Comparison of ENCODE assay signal across 14 cellular contexts in the genomic region with DNA sequence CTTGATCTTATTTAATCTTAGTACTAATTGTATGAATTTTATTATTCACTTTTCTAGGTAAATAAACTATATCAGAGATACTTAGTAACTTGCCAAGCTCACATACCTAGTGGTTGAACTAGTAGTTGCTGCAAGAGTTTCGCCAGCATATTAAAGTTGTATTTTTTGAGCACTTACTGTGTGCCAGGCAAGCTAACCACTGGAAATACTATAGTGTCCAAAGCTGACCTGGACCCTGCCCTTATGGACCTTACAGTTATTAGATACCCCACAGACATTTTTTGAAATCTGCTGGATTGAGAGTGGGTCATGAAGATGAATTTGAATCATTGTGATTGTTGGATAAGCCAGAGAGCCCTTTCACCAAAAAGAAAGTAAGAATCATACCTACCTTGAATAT.
A peak's percentile ranks its signal among the peaks of the same experiment; 100 is the strongest.
DNase-seq lines count a peak whose midpoint lies in the region; ATAC-seq, FAIRE-seq and TF ChIP-seq lines count a peak whose summit lies in the region.
"Had no signal": no experiment of that assay in that cellular context is flagged by ENCODE, and none has a peak within 500 bp of the region (broad histone marks: within the 10 kb centered on the region; RNA-seq: fewer than 3 reads in every experiment).

No MANE protein-coding gene starts in this region.

- POLR2A ChIA-PET in naive thymus-derived CD4-positive, alpha-beta T cell (lab: Charles Lee): no interaction called here

- no peaks in the 10 kb centered on the region for H3K27me3 ChIP-seq in astrocyte (ENCODE audit: insufficient read depth, low read length)
- H3K27me3 ChIP-seq in keratinocyte (ENCODE audit: control insufficient read depth, extremely low read depth, insufficient read depth, low read length): no peaks in the 10 kb centered on the region
- H3K27me3 ChIP-seq in small intestine (ENCODE audit: control insufficient read depth in 2 of 2, insufficient read depth in 2 of 2, low read length in 2 of 2): no peaks in the 10 kb centered on the region
- no peaks in the 10 kb centered on the region for H3K27me3 ChIP-seq in naive thymus-derived CD4-positive, alpha-beta T cell (ENCODE audit: control insufficient read depth in 2 of 2, insufficient read depth in 2 of 2, low read length in 2 of 2)
- H3K27me3 ChIP-seq: BLaER1, spleen had no signal

- peak overlapping the region; percentile 67 for H3K27ac Mint-ChIP-seq in astrocyte (ENCODE audit: unreplicated experiment)
- no peak overlapping the region for H3K27ac Mint-ChIP-seq in naive thymus-derived CD4-positive, alpha-beta T cell
- H3K27ac Mint-ChIP-seq: activated T-helper 1 cell treated with anti-CD3 and anti-CD28 coated beads, Interleukin-12 subunit alpha, Interleukin-12 subunit beta, Interleukin-2, Interleukin-4 antibody, amounts not matched to agents 30 ng/mL and 10 ng/mL and 1 ng/mL, durations not matched to agents 14 hours and 24 hours and 36 hours; natural killer cell treated with Interleukin-12 subunit alpha and Interleukin-12 subunit beta and Interleukin-15 and Interleukin-18, amount 100 ng/mL, for 72 hours; T-helper 2 cell treated with Interferon-gamma antibody and Interleukin-4, amounts not matched to agents 5 μg/mL and 100 μg/mL, for 36 hours had no signal

- peaks cover 3% of the 10 kb centered on the region for H3K9me3 Mint-ChIP-seq in astrocyte (ENCODE audit: unreplicated experiment)
- no peaks in the 10 kb centered on the region for H3K9me3 Mint-ChIP-seq in naive thymus-derived CD4-positive, alpha-beta T cell
- H3K9me3 Mint-ChIP-seq: activated T-helper 1 cell treated with anti-CD3 and anti-CD28 coated beads, Interleukin-12 subunit alpha, Interleukin-12 subunit beta, Interleukin-2, Interleukin-4 antibody, amounts not matched to agents 30 ng/mL and 10 ng/mL and 1 ng/mL, durations not matched to agents 14 hours and 24 hours and 36 hours; natural killer cell treated with Interleukin-12 subunit alpha and Interleukin-12 subunit beta and Interleukin-15 and Interleukin-18, amount 100 ng/mL, for 72 hours had no signal

- H3K4me1 Mint-ChIP-seq in astrocyte (ENCODE audit: low read depth, unreplicated experiment): peaks cover 29% of the 10 kb centered on the region
- peaks cover 0 to 2% (median 0%) of the 10 kb centered on the region in 7 donors for H3K4me1 Mint-ChIP-seq in naive thymus-derived CD4-positive, alpha-beta T cell

- H3K27me3 Mint-ChIP-seq in astrocyte (ENCODE audit: low read depth, unreplicated experiment): no peaks in the 10 kb centered on the region
- no peaks in the 10 kb centered on the region for H3K27me3 Mint-ChIP-seq in naive thymus-derived CD4-positive, alpha-beta T cell
- H3K27me3 Mint-ChIP-seq: natural killer cell treated with Interleukin-12 subunit alpha and Interleukin-12 subunit beta and Interleukin-15 and Interleukin-18, amount 100 ng/mL, for 72 hours had no signal

- dilution Hi-C loops in keratinocyte (cut with MboI; ENCODE audit: extremely low pct_ligation_motif_present, low sequenced_read_pairs): no loop called here

- H4K20me1 ChIP-seq in astrocyte (ENCODE audit: insufficient read depth, low read length): no peaks in the 10 kb centered on the region
- H4K20me1 ChIP-seq in keratinocyte (ENCODE audit: control insufficient read depth, extremely low read depth, insufficient read depth, low read length): no peaks in the 10 kb centered on the region
- H4K20me1 ChIP-seq: BLaER1 had no signal

- ATAC-seq in naive thymus-derived CD4-positive, alpha-beta T cell: no peak
- ATAC-seq: natural killer cell treated with Interleukin-12 subunit alpha and Interleukin-12 subunit beta and Interleukin-15 and Interleukin-18, amount 100 ng/mL, for 72 hours had no signal

- no peaks in the 10 kb centered on the region for H3K9me3 ChIP-seq in astrocyte (ENCODE audit: insufficient read depth, low read depth, low read length)
- no peaks in the 10 kb centered on the region for H3K9me3 ChIP-seq in keratinocyte (ENCODE audit: control insufficient read depth, low read depth, low read length)
- no peaks in the 10 kb centered on the region for H3K9me3 ChIP-seq in small intestine (ENCODE audit: control insufficient read depth, low read depth)
- no peaks in the 10 kb centered on the region for H3K9me3 ChIP-seq in naive thymus-derived CD4-positive, alpha-beta T cell (ENCODE audit: control insufficient read depth in 2 of 3, low read length in 3 of 3)

- H2AFZ ChIP-seq in astrocyte (ENCODE audit: low read depth, low read length) (no peak overlapping the region), keratinocyte (ENCODE audit: control insufficient read depth, low read length) (peak overlapping the region; percentile 3)

- WGBS in small intestine, 3 donors: 74 to 88% (median 86%) methylated on average over 1 of the region's 1 CpG

- H3K36me3 ChIP-seq in astrocyte (ENCODE audit: insufficient read depth, low read length) (no peaks in the 10 kb centered on the region), keratinocyte (ENCODE audit: control insufficient read depth in 2 of 2, extremely low read depth in 1 of 2, insufficient read depth in 2 of 2, low read length in 2 of 2) (no peaks in the 10 kb centered on the region), small intestine (ENCODE audit: control insufficient read depth in 2 of 2, insufficient read depth in 2 of 2, low read length in 2 of 2) (no peaks in the 10 kb centered on the region)
- H3K36me3 ChIP-seq in naive thymus-derived CD4-positive, alpha-beta T cell (ENCODE audit: control insufficient read depth in 2 of 3, insufficient read depth in 3 of 3, low read length in 3 of 3): no peaks in the 10 kb centered on the region
- H3K36me3 ChIP-seq: BLaER1, spleen had no signal

- H3K4me3 Mint-ChIP-seq in astrocyte (ENCODE audit: unreplicated experiment): no peak overlapping the region
- H3K4me3 Mint-ChIP-seq in naive thymus-derived CD4-positive, alpha-beta T cell: no peak overlapping the region
- H3K4me3 Mint-ChIP-seq: activated T-helper 1 cell treated with anti-CD3 and anti-CD28 coated beads, Interleukin-12 subunit alpha, Interleukin-12 subunit beta, Interleukin-2, Interleukin-4 antibody, amounts not matched to agents 30 ng/mL and 10 ng/mL and 1 ng/mL, durations not matched to agents 14 hours and 24 hours and 36 hours; natural killer cell treated with Interleukin-12 subunit alpha and Interleukin-12 subunit beta and Interleukin-15 and Interleukin-18, amount 100 ng/mL, for 72 hours; T-helper 2 cell treated with Interferon-gamma antibody and Interleukin-4, amounts not matched to agents 5 μg/mL and 100 μg/mL, for 36 hours had no signal

- H3K9ac ChIP-seq in astrocyte (ENCODE audit: low read length) (no peak overlapping the region), keratinocyte (ENCODE audit: control insufficient read depth, extremely low read depth, insufficient read depth, low read length) (no peak overlapping the region)
- H3K9ac ChIP-seq: BLaER1 had no signal

- H3K27ac ChIP-seq in astrocyte (ENCODE audit: low read depth, low read length): no peak overlapping the region
- no peak overlapping the region for H3K27ac ChIP-seq in keratinocyte (ENCODE audit: control insufficient read depth, insufficient read depth, low read length)
- peak overlapping the region; percentile 21 to 32 for H3K27ac ChIP-seq in small intestine (ENCODE audit: low read depth in 1 of 2, low read length in 1 of 2)
- H3K27ac ChIP-seq in naive thymus-derived CD4-positive, alpha-beta T cell (ENCODE audit: low read depth, low read length): no peak overlapping the region
- H3K27ac ChIP-seq: BLaER1 had no signal

- H3K79me2 ChIP-seq in astrocyte (ENCODE audit: insufficient read depth, low read length) (no peaks in the 10 kb centered on the region), keratinocyte (ENCODE audit: control insufficient read depth, insufficient read depth, low read length) (no peaks in the 10 kb centered on the region)

- TF ChIP-seq CTCF in astrocyte (IDR thresholded peaks at IDR 0.05; ENCODE audit: insufficient read depth, low read depth, low read length) (no peak), keratinocyte (optimal IDR thresholded peaks at IDR 0.05 in 1 of 3, IDR thresholded peaks at IDR 0.05 in 1 of 3, conservative IDR thresholded peaks at IDR 0.05 in 1 of 3; ENCODE audit: extremely low read depth in 1 of 3, insufficient read depth in 2 of 3, low read length in 3 of 3) (no peak)

- CTCF ChIA-PET in naive thymus-derived CD4-positive, alpha-beta T cell (lab: Charles Lee): interaction anchor here (0.6 to 2.1 kb wide), 9 partner anchors 10 to 1146 kb away, joined by 3 to 17 read pairs (median 4); no protein-coding TSS in a partner anchor

- H3K4me3 ChIP-seq in astrocyte (ENCODE audit: insufficient read depth, low read depth, low read length) (no peak overlapping the region), keratinocyte (ENCODE audit: control insufficient read depth in 2 of 3, extremely low read depth in 1 of 3, insufficient read depth in 2 of 3, low read depth in 1 of 3, low read length in 3 of 3) (no peak overlapping the region), small intestine (ENCODE audit: low read depth in 1 of 2, low read length in 2 of 2) (no peak overlapping the region)
- H3K4me3 ChIP-seq in naive thymus-derived CD4-positive, alpha-beta T cell (ENCODE audit: low read length): no peak overlapping the region
- H3K4me3 ChIP-seq: BLaER1, K562, spleen had no signal

- peaks cover 20% of the 10 kb centered on the region for H3K4me1 ChIP-seq in astrocyte (ENCODE audit: insufficient read depth, low read length)
- H3K4me1 ChIP-seq in keratinocyte (ENCODE audit: control insufficient read depth, extremely low read depth, insufficient read depth, low read length): peaks cover 18% of the 10 kb centered on the region
- peaks cover 0 to 6% of the 10 kb centered on the region in 2 donors for H3K4me1 ChIP-seq in small intestine (ENCODE audit: control insufficient read depth in 2 of 2, insufficient read depth in 1 of 2, low read depth in 1 of 2, low read length in 1 of 2)
- no peaks in the 10 kb centered on the region for H3K4me1 ChIP-seq in naive thymus-derived CD4-positive, alpha-beta T cell (ENCODE audit: control insufficient read depth in 2 of 2, insufficient read depth in 2 of 2, low read length in 2 of 2)

- H3K36me3 Mint-ChIP-seq in astrocyte (ENCODE audit: low read depth, unreplicated experiment): no peaks in the 10 kb centered on the region
- H3K36me3 Mint-ChIP-seq in naive thymus-derived CD4-positive, alpha-beta T cell: peaks cover 0 to 6% (median 0%) of the 10 kb centered on the region in 5 donors
- H3K36me3 Mint-ChIP-seq: natural killer cell treated with Interleukin-12 subunit alpha and Interleukin-12 subunit beta and Interleukin-15 and Interleukin-18, amount 100 ng/mL, for 72 hours had no signal

- FAIRE-seq in astrocyte (lab: Jason Lieb, UNC) (no peak), keratinocyte (lab: Jason Lieb, UNC) (no peak), small intestine (lab: Jason Lieb, UNC) (no peak)
- FAIRE-seq: K562 had no signal

- H3K4me2 ChIP-seq in astrocyte (ENCODE audit: low read length): no peak overlapping the region
- no peak overlapping the region for H3K4me2 ChIP-seq in keratinocyte (ENCODE audit: control insufficient read depth, extremely low read depth, insufficient read depth, low read depth, low read length)
- H3K4me2 ChIP-seq: BLaER1 had no signal

- DNase-seq in H4 (ENCODE audit: low spot score): peak; percentile 12
- DNase-seq in astrocyte (ENCODE audit: low read depth): no peak
- DNase-seq in keratinocyte (ENCODE audit: low read depth, low spot score): no peak
- no peak for DNase-seq in small intestine
- DNase-seq in naive thymus-derived CD4-positive, alpha-beta T cell: no peak
- no peak for DNase-seq in superior temporal gyrus (ENCODE audit: extremely low spot score)
- DNase-seq in stimulated activated CD8-positive, alpha-beta memory T cell treated with anti-CD3 and anti-CD28 coated beads, Interleukin-4, amount 100 ng/mL, for 48 hours: no peak
- DNase-seq in amygdala (lab: John Stamatoyannopoulos, UW): no peak
- DNase-seq: spleen had no signal

- H3K9me1 ChIP-seq in keratinocyte (ENCODE audit: control insufficient read depth, extremely low read depth, insufficient read depth, low read length): no peaks in the 10 kb centered on the region

- intact Hi-C loops in naive thymus-derived CD4-positive, alpha-beta T cell (cut with micrococcal nuclease): loop anchor here (1.0 to 5.0 kb wide), 4 partner anchors 308 to 900 kb away; no protein-coding TSS in a partner anchor

Comparison
In these comparisons a context has a peak if more than half of its experiments do, and no peak if none do; other contexts are left out.
1. H3K27ac ChIP-seq: peak in small intestine (2 of 2); none in astrocyte (single experiment), keratinocyte (single experiment) and naive thymus-derived CD4-positive, alpha-beta T cell (single experiment).